ENCODE assay signal across 12 cellular contexts in the genomic region with DNA sequence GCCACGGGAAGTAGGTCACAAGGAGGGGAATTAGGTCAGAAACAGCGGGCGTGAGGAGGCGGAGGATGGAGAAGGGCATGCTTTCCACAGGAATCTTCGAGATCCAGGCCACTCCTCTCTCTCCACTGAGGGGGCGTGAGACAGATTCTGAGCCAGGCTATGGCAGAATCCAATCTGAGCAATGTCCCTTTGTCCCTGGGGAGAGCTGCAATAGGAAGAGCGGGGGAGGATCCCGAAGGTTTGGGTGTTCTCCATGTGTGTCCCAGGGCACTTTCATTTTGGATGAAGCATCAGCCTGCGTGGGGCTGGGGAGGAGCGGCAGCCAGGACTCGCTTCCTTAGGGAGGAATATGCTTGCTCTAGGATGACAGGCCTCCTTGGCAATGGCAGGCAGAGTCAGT.
DNase-seq lines count a peak whose midpoint lies in the region; ATAC-seq and TF ChIP-seq lines count a peak whose summit lies in the region.
"Had no signal": no experiment of that assay in that cellular context is flagged by ENCODE, and none has a peak within 500 bp of the region (broad histone marks: within the 10 kb centered on the region; RNA-seq: fewer than 3 reads in every experiment).

No MANE protein-coding gene starts in this region.

- peak; percentile 58 for ATAC-seq in upper lobe of right lung
- ATAC-seq: esophagus mucosa had no signal

- no peak overlapping the region for H3K27ac Mint-ChIP-seq in activated CD4-positive, alpha-beta T cell treated with anti-CD3 and anti-CD28 coated beads, Interleukin-2, amount 10 ng/mL, durations not matched to agents 24 days and 14 days

- H3K9me3 Mint-ChIP-seq in activated CD4-positive, alpha-beta T cell treated with anti-CD3 and anti-CD28 coated beads, Interleukin-2, amount 10 ng/mL, durations not matched to agents 24 days and 14 days = no peaks in the 10 kb centered on the region

- H3K4me3 Mint-ChIP-seq in activated CD4-positive, alpha-beta T cell treated with anti-CD3 and anti-CD28 coated beads, Interleukin-2, amount 10 ng/mL, durations not matched to agents 24 days and 14 days = no peak overlapping the region

- no peaks in the 10 kb centered on the region for H3K36me3 Mint-ChIP-seq in activated CD4-positive, alpha-beta T cell treated with anti-CD3 and anti-CD28 coated beads, Interleukin-2, amount 10 ng/mL, durations not matched to agents 24 days and 14 days (ENCODE audit: low read depth)

- H3K9ac ChIP-seq in muscle layer of colon (ENCODE audit: low read length) = no peak overlapping the region

- H3K4me1 Mint-ChIP-seq in activated CD4-positive, alpha-beta T cell treated with anti-CD3 and anti-CD28 coated beads, Interleukin-2, amount 10 ng/mL, durations not matched to agents 24 days and 14 days = no peaks in the 10 kb centered on the region

- intact Hi-C loops in upper lobe of right lung (cut with DNase I) = no loop called here
- intact Hi-C loops in activated CD4-positive, alpha-beta T cell treated with anti-CD3 and anti-CD28 coated beads, Interleukin-2, amount 10 ng/mL, durations not matched to agents 24 days and 14 days (cut with micrococcal nuclease) = no loop called here

- H3K9me3 ChIP-seq in MG63 (no peaks in the 10 kb centered on the region), muscle layer of colon (ENCODE audit: low read length) (no peaks in the 10 kb centered on the region), upper lobe of right lung (no peaks in the 10 kb centered on the region)

- H3K4me3 ChIP-seq in MG63 (no peak overlapping the region), fibroblast of villous mesenchyme (ENCODE audit: low read depth, low read length) (peak overlapping the region; percentile 36), muscle layer of colon (ENCODE audit: low read depth in 1 of 2, low read length in 2 of 2) (peak overlapping the region in 1 of 2 donors; percentile 46), upper lobe of right lung (no peak overlapping the region)

- DNase-seq in MG63 = peak; percentile 78
- DNase-seq in fibroblast of villous mesenchyme (ENCODE audit: low read depth) = peak; percentile 41
- no peak for DNase-seq in upper lobe of right lung
- DNase-seq in midbrain (lab: John Stamatoyannopoulos, UW) = no peak
- DNase-seq in NCI-H748 treated with DMSO at 0.1 percent for 48 hours (lab: John Stamatoyannopoulos, UW) = no peak
- no peak for DNase-seq in anterior cingulate cortex (lab: John Stamatoyannopoulos, UW)
- DNase-seq in activated CD4-positive, alpha-beta T cell treated with anti-CD3 and anti-CD28 coated beads, Interleukin-2, amount 10 ng/mL, durations not matched to agents 24 days and 14 days = no peak
- DNase-seq: activated CD8-positive, alpha-beta memory T cell treated with anti-CD3 and anti-CD28 coated beads for 24 hours; DMS53; NCI-H774 had no signal

- H3K27me3 ChIP-seq in MG63 (no peaks in the 10 kb centered on the region), muscle layer of colon (ENCODE audit: control insufficient read depth in 1 of 2, insufficient read depth in 2 of 2, low read length in 2 of 2) (no peaks in the 10 kb centered on the region), upper lobe of right lung (no peaks in the 10 kb centered on the region)

- TF ChIP-seq CTCF in fibroblast of villous mesenchyme (IDR thresholded peaks at IDR 0.05; ENCODE audit: insufficient read depth, low read depth, low read length) (no peak), upper lobe of right lung (IDR thresholded peaks at IDR 0.05) (no peak)

- no peaks in the 10 kb centered on the region for H3K36me3 ChIP-seq in MG63
- H3K36me3 ChIP-seq in muscle layer of colon (ENCODE audit: insufficient read depth, low read length) = no peaks in the 10 kb centered on the region
- H3K36me3 ChIP-seq in upper lobe of right lung = no peaks in the 10 kb centered on the region

- H3K27me3 Mint-ChIP-seq in activated CD4-positive, alpha-beta T cell treated with anti-CD3 and anti-CD28 coated beads, Interleukin-2, amount 10 ng/mL, durations not matched to agents 24 days and 14 days = no peaks in the 10 kb centered on the region

- H3K27ac ChIP-seq in muscle layer of colon (ENCODE audit: low read depth, low read length) (peak overlapping the region; percentile 27), upper lobe of right lung (no peak overlapping the region)

- H3K4me1 ChIP-seq in muscle layer of colon (ENCODE audit: insufficient read depth, low read length) = peaks cover 24% of the 10 kb centered on the region
- peaks cover 8% of the 10 kb centered on the region for H3K4me1 ChIP-seq in upper lobe of right lung

Comparison
In these comparisons a context has a peak if more than half of its experiments do, and no peak if none do; other contexts are left out.
1. DNase-seq: peak in MG63 (single experiment) and fibroblast of villous mesenchyme (single experiment); none in upper lobe of right lung (single experiment), midbrain (single experiment), NCI-H748 treated with DMSO at 0.1 percent for 48 hours (single experiment), anterior cingulate cortex (0 of 58) and activated CD4-positive, alpha-beta T cell treated with anti-CD3 and anti-CD28 coated beads, Interleukin-2, amount 10 ng/mL, durations not matched to agents 24 days and 14 days (single experiment).